ENCODE assay signal across 2 cellular contexts in the genomic region with DNA sequence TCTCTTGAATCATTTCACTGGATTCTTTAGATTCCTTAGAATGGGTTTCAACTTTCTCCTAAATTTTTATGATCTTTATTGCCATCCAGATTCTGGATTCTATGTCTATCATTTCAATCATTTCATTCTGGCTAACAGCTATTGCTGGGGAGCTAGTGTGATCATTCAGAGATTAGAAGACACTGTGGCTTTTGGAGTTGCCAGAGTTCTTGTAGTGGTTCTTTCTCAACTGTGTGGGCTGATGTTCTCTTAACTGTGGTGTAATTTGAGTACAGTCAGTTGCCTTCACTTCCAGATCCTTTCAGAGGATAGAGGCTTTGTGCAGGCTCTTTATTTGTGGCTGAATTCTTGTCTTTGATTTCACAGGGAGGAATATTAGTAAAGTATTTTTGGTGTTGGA.
TF ChIP-seq lines count a peak whose summit lies in the region.

No MANE protein-coding gene starts in this region.

TF ChIP-seq in GM23338, 12 proteins besides CTCF, POLR2A, EP300 and RAD21 (continues in another document):
- TF ChIP-seq POLR2AphosphoS5 (IDR thresholded peaks at IDR 0.05; ENCODE audit: low read depth), result no peak
- TF ChIP-seq NANOG (IDR thresholded peaks at IDR 0.05; ENCODE audit: borderline replicate concordance), result no peak
- TF ChIP-seq, protein P1, sequence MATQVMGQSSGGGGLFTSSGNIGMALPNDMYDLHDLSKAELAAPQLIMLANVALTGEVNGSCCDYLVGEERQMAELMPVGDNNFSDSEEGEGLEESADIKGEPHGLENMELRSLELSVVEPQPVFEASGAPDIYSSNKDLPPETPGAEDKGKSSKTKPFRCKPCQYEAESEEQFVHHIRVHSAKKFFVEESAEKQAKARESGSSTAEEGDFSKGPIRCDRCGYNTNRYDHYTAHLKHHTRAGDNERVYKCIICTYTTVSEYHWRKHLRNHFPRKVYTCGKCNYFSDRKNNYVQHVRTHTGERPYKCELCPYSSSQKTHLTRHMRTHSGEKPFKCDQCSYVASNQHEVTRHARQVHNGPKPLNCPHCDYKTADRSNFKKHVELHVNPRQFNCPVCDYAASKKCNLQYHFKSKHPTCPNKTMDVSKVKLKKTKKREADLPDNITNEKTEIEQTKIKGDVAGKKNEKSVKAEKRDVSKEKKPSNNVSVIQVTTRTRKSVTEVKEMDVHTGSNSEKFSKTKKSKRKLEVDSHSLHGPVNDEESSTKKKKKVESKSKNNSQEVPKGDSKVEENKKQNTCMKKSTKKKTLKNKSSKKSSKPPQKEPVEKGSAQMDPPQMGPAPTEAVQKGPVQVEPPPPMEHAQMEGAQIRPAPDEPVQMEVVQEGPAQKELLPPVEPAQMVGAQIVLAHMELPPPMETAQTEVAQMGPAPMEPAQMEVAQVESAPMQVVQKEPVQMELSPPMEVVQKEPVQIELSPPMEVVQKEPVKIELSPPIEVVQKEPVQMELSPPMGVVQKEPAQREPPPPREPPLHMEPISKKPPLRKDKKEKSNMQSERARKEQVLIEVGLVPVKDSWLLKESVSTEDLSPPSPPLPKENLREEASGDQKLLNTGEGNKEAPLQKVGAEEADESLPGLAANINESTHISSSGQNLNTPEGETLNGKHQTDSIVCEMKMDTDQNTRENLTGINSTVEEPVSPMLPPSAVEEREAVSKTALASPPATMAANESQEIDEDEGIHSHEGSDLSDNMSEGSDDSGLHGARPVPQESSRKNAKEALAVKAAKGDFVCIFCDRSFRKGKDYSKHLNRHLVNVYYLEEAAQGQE (IDR thresholded peaks at IDR 0.05; ENCODE audit: unreplicated experiment), result no peak
- TF ChIP-seq ZNF331 (CRISPR knock-in tag; IDR thresholded peaks at IDR 0.05; ENCODE audit: low read depth), result no peak
- no peak for TF ChIP-seq ZNF114 (CRISPR knock-in tag; IDR thresholded peaks at IDR 0.05)
- no peak for TF ChIP-seq EZH2 (IDR thresholded peaks at IDR 0.05; ENCODE audit: low read depth, unreplicated experiment)
- TF ChIP-seq ZNF462 (CRISPR knock-in tag; IDR thresholded peaks at IDR 0.05), result no peak
- TF ChIP-seq CREB1 (CRISPR knock-in tag; IDR thresholded peaks at IDR 0.05; ENCODE audit: low read depth), result no peak
- TF ChIP-seq, protein P2, sequence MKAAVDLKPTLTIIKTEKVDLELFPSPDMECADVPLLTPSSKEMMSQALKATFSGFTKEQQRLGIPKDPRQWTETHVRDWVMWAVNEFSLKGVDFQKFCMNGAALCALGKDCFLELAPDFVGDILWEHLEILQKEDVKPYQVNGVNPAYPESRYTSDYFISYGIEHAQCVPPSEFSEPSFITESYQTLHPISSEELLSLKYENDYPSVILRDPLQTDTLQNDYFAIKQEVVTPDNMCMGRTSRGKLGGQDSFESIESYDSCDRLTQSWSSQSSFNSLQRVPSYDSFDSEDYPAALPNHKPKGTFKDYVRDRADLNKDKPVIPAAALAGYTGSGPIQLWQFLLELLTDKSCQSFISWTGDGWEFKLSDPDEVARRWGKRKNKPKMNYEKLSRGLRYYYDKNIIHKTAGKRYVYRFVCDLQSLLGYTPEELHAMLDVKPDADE (IDR thresholded peaks at IDR 0.05), result no peak
- TF ChIP-seq EZH2phosphoT487 (IDR thresholded peaks at IDR 0.05; ENCODE audit: unreplicated experiment), result no peak

TF ChIP-seq in WTC11, 78 proteins besides CTCF, POLR2A, EP300 and RAD21:
- no peak for TF ChIP-seq ZNF416 (CRISPR knock-in tag; IDR thresholded peaks at IDR 0.05)
- no peak for TF ChIP-seq EMX1 (CRISPR knock-in tag; IDR thresholded peaks at IDR 0.05)
- TF ChIP-seq MYBL2 (CRISPR knock-in tag; IDR thresholded peaks at IDR 0.05), result no peak
- TF ChIP-seq, protein P3, sequence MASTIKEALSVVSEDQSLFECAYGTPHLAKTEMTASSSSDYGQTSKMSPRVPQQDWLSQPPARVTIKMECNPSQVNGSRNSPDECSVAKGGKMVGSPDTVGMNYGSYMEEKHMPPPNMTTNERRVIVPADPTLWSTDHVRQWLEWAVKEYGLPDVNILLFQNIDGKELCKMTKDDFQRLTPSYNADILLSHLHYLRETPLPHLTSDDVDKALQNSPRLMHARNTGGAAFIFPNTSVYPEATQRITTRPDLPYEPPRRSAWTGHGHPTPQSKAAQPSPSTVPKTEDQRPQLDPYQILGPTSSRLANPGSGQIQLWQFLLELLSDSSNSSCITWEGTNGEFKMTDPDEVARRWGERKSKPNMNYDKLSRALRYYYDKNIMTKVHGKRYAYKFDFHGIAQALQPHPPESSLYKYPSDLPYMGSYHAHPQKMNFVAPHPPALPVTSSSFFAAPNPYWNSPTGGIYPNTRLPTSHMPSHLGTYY (CRISPR knock-in tag; IDR thresholded peaks at IDR 0.05), result no peak
- no peak for TF ChIP-seq CREM (CRISPR knock-in tag; IDR thresholded peaks at IDR 0.05)
- no peak for TF ChIP-seq ZNF232 (CRISPR knock-in tag; IDR thresholded peaks at IDR 0.05)
- no peak for TF ChIP-seq ATF3 (CRISPR knock-in tag; conservative IDR thresholded peaks at IDR 0.05)
- TF ChIP-seq ZNF263 (CRISPR knock-in tag; IDR thresholded peaks at IDR 0.05; ENCODE audit: low read depth), result no peak
- TF ChIP-seq KAT7 (CRISPR knock-in tag; IDR thresholded peaks at IDR 0.05; ENCODE audit: borderline replicate concordance), result no peak
- no peak for TF ChIP-seq E2F4 (CRISPR knock-in tag; IDR thresholded peaks at IDR 0.05; ENCODE audit: borderline replicate concordance, low read depth)
- TF ChIP-seq TCF7 (CRISPR knock-in tag; IDR thresholded peaks at IDR 0.05; ENCODE audit: low read depth), result no peak
- TF ChIP-seq FOXP4 (CRISPR knock-in tag; IDR thresholded peaks at IDR 0.05), result no peak
- no peak for TF ChIP-seq ESRRA (CRISPR knock-in tag; IDR thresholded peaks at IDR 0.05; ENCODE audit: borderline replicate concordance)
- no peak for TF ChIP-seq ZBTB43 (CRISPR knock-in tag; IDR thresholded peaks at IDR 0.05)
- TF ChIP-seq OVOL2 (CRISPR knock-in tag; IDR thresholded peaks at IDR 0.05; ENCODE audit: borderline replicate concordance), result no peak
- no peak for TF ChIP-seq ZNF138 (CRISPR knock-in tag; conservative IDR thresholded peaks at IDR 0.05)
